In genomic region chr14:74505831-74506230, GRCh38 we compare ENCODE assay signal across 29 cellular contexts. TPM values are rescaled to one million over a fixed set of nuclear protein-coding genes. Genes with fewer than 3 reads are reported as not detected.
DNase-seq lines count a peak whose midpoint lies in the region; ATAC-seq and TF ChIP-seq lines count a peak whose summit lies in the region.
"Had no signal": no experiment of that assay in that cellular context is flagged by ENCODE, and none has a peak within 500 bp of the region (broad histone marks: within the 10 kb centered on the region; RNA-seq: fewer than 3 reads in every experiment).

No MANE protein-coding gene starts in this region.

- intact Hi-C loops in Right ventricle myocardium superior (cut with DNase I) (loop anchor here (10.0 kb wide), 1 partner anchor 99 kb away; no protein-coding TSS in a partner anchor), heart right ventricle (cut with DNase I) (loop anchor here in 2 of 10 donors (5.0 to 10.0 kb wide), 2 partner anchors 99 to 101 kb away; no protein-coding TSS in a partner anchor)
- intact Hi-C loops in activated CD4-positive, alpha-beta memory T cell treated with anti-CD3 and anti-CD28 coated beads for 36 hours (cut with micrococcal nuclease), result no loop called here

- H3K27ac Mint-ChIP-seq in memory B cell (peak overlapping the region; percentile 24), nephron progenitor cell (no peak overlapping the region)
- H3K27ac Mint-ChIP-seq in activated CD4-positive, alpha-beta memory T cell treated with anti-CD3 and anti-CD28 coated beads for 36 hours, result no peak overlapping the region
- H3K27ac Mint-ChIP-seq: activated CD4-positive, alpha-beta T cell treated with anti-CD3 and anti-CD28 coated beads for 36 hours; dendritic cell treated with granulocyte-macrophage colony-stimulating factor and Interleukin-4, amounts not matched to agents 40 ng/mL and 50 ng/mL, for 4 days; natural killer cell; stimulated activated naive CD8-positive, alpha-beta T cell treated with anti-CD3 and anti-CD28 coated beads, Interleukin-15, Interleukin-2, amounts not matched to agents 100 ng/mL and 50 ng/mL, for 24 hours had no signal

- peaks cover 18% of the 10 kb centered on the region for H3K4me1 Mint-ChIP-seq in memory B cell
- H3K4me1 Mint-ChIP-seq in nephron progenitor cell, result peaks cover 34% of the 10 kb centered on the region
- no peaks in the 10 kb centered on the region for H3K4me1 Mint-ChIP-seq in activated CD4-positive, alpha-beta memory T cell treated with anti-CD3 and anti-CD28 coated beads for 36 hours (ENCODE audit: low read depth)
- H3K4me1 Mint-ChIP-seq: activated CD4-positive, alpha-beta T cell treated with anti-CD3 and anti-CD28 coated beads for 36 hours had no signal

- ATAC-seq in Right ventricle myocardium superior (ENCODE audit: poor library complexity) (no peak), heart right ventricle (no peak), memory B cell (ENCODE audit: low read depth) (peak; percentile 34)
- ATAC-seq: foreskin keratinocyte, heart left ventricle, natural killer cell had no signal

- H3K27ac ChIP-seq in heart right ventricle (no peak overlapping the region), RWPE1 (peak overlapping the region; percentile 51)
- H3K27ac ChIP-seq: esophagus muscularis mucosa, foreskin keratinocyte, heart left ventricle, ovary, PC-9, skin epidermis, testis had no signal

- H3K9me3 Mint-ChIP-seq in memory B cell (no peaks in the 10 kb centered on the region), nephron progenitor cell (no peaks in the 10 kb centered on the region)
- H3K9me3 Mint-ChIP-seq in activated CD4-positive, alpha-beta memory T cell treated with anti-CD3 and anti-CD28 coated beads for 36 hours, result no peaks in the 10 kb centered on the region
- H3K9me3 Mint-ChIP-seq: central memory CD8-positive, alpha-beta T cell; dendritic cell treated with granulocyte-macrophage colony-stimulating factor and Interleukin-4, amounts not matched to agents 40 ng/mL and 50 ng/mL, for 4 days; natural killer cell; stimulated activated naive CD8-positive, alpha-beta T cell treated with anti-CD3 and anti-CD28 coated beads, Interleukin-15, Interleukin-2, amounts not matched to agents 100 ng/mL and 50 ng/mL, for 24 hours had no signal

- H3K9me3 ChIP-seq in heart right ventricle, result no peaks in the 10 kb centered on the region
- H3K9me3 ChIP-seq: esophagus muscularis mucosa, heart left ventricle, ovary, testis had no signal

- H3K27me3 ChIP-seq in heart right ventricle, result peaks cover 0 to 6% (median 0%) of the 10 kb centered on the region in 7 donors
- H3K27me3 ChIP-seq: esophagus muscularis mucosa, foreskin keratinocyte, heart left ventricle, ovary, testis had no signal

- CTCF ChIA-PET in RWPE1 (lab: Yijun Ruan, JAX), result no interaction called here
- CTCF ChIA-PET in activated CD4-positive, alpha-beta memory T cell treated with anti-CD3 and anti-CD28 coated beads for 36 hours (lab: Charles Lee), result interaction anchor here (0.6 kb wide), 1 partner anchor 48 kb away, joined by 5 read pairs; no protein-coding TSS in a partner anchor

- H3K27me3 Mint-ChIP-seq in memory B cell (peaks cover 4% of the 10 kb centered on the region), nephron progenitor cell (ENCODE audit: low read depth, poor library complexity) (peaks cover 3% of the 10 kb centered on the region)
- no peaks in the 10 kb centered on the region for H3K27me3 Mint-ChIP-seq in activated CD4-positive, alpha-beta memory T cell treated with anti-CD3 and anti-CD28 coated beads for 36 hours
- H3K27me3 Mint-ChIP-seq: activated CD4-positive, alpha-beta T cell treated with anti-CD3 and anti-CD28 coated beads for 36 hours; stimulated activated naive CD8-positive, alpha-beta T cell treated with anti-CD3 and anti-CD28 coated beads, Interleukin-15, Interleukin-2, amounts not matched to agents 100 ng/mL and 50 ng/mL, for 24 hours had no signal

- TF ChIP-seq CTCF in heart right ventricle (IDR thresholded peaks at IDR 0.05), result no peak
- no peak for TF ChIP-seq CTCF in RWPE1 (conservative IDR thresholded peaks at IDR 0.05; ENCODE audit: low read depth)
- TF ChIP-seq CTCF in nephron progenitor cell (IDR thresholded peaks at IDR 0.05), result no peak

- 85 to 92% methylated on average over 17 of the region's 17 CpGs for WGBS in heart right ventricle, 2 donors

- H3K4me3 Mint-ChIP-seq in memory B cell, result peak overlapping the region; percentile 47
- H3K4me3 Mint-ChIP-seq in nephron progenitor cell, result no peak overlapping the region
- no peak overlapping the region for H3K4me3 Mint-ChIP-seq in activated CD4-positive, alpha-beta memory T cell treated with anti-CD3 and anti-CD28 coated beads for 36 hours
- H3K4me3 Mint-ChIP-seq: activated CD4-positive, alpha-beta T cell treated with anti-CD3 and anti-CD28 coated beads for 36 hours; central memory CD8-positive, alpha-beta T cell; dendritic cell treated with granulocyte-macrophage colony-stimulating factor and Interleukin-4, amounts not matched to agents 40 ng/mL and 50 ng/mL, for 4 days; natural killer cell; stimulated activated naive CD8-positive, alpha-beta T cell treated with anti-CD3 and anti-CD28 coated beads, Interleukin-15, Interleukin-2, amounts not matched to agents 100 ng/mL and 50 ng/mL, for 24 hours had no signal

- DNase-seq in Right ventricle myocardium superior (peak; percentile 26), heart right ventricle (no peak), RWPE1 (ENCODE audit: low spot score) (no peak), memory B cell (ENCODE audit: low spot score in 2 of 2) (no peak), nephron progenitor cell (no peak), KG1 (lab: John Stamatoyannopoulos, UW) (no peak)
- no peak for DNase-seq in activated CD4-positive, alpha-beta memory T cell treated with anti-CD3 and anti-CD28 coated beads for 36 hours
- DNase-seq: activated CD4-positive, alpha-beta T cell treated with anti-CD3 and anti-CD28 coated beads for 36 hours; activated gamma-delta T cell; foreskin keratinocyte; HCEC 1CT; kidney; MV-4-11; natural killer cell; NCI-H1436 treated with DMSO at 0.1 percent for 48 hours; NCI-H2081 treated with DMSO at 0.1 percent for 48 hours; NCI-H226; NCI-H526 treated with DMSO at 0.1 percent for 48 hours; PC-9; SHP77 treated with DMSO at 0.1 percent for 48 hours; T-helper 2 cell; testis had no signal

- no peaks in the 10 kb centered on the region for H3K36me3 Mint-ChIP-seq in memory B cell
- no peaks in the 10 kb centered on the region for H3K36me3 Mint-ChIP-seq in nephron progenitor cell (ENCODE audit: low read depth)
- H3K36me3 Mint-ChIP-seq in activated CD4-positive, alpha-beta memory T cell treated with anti-CD3 and anti-CD28 coated beads for 36 hours, result no peaks in the 10 kb centered on the region
- H3K36me3 Mint-ChIP-seq: natural killer cell had no signal

- POLR2A ChIA-PET in RWPE1 (lab: Yijun Ruan, JAX; ENCODE audit: low non-redundant PET), result interaction anchor here (0.7 kb wide), 1 partner anchor 1556 kb away, joined by 3 read pairs; no protein-coding TSS in a partner anchor
- POLR2A ChIA-PET in activated CD4-positive, alpha-beta memory T cell treated with anti-CD3 and anti-CD28 coated beads for 36 hours (lab: Charles Lee), result no interaction called here

- H3K4me3 ChIP-seq in heart right ventricle, result no peak overlapping the region
- H3K4me3 ChIP-seq: esophagus muscularis mucosa, heart left ventricle, ovary, PC-9, skin epidermis, testis had no signal

- H3K4me1 ChIP-seq in heart right ventricle, result peaks cover 0 to 15% (median 0%) of the 10 kb centered on the region in 9 donors

- peaks cover 0 to 79% (median 1%) of the 10 kb centered on the region in 9 donors for H3K36me3 ChIP-seq in heart right ventricle
- H3K36me3 ChIP-seq: ovary had no signal

RNA-seq across cellular contexts. Expression of gene ISCA2, which starts 12.3 kb away (rescaled TPM):
- total RNA-seq in Right ventricle myocardium superior, result 38.3 TPM
- 10 to 100 TPM; 32.0 to 44.3 (median 40.3) TPM for total RNA-seq in heart right ventricle
- polyA plus RNA-seq in heart right ventricle, result 10 to 100 TPM; 20.6 to 32.1 TPM
- 10 to 100 TPM; 33.6 to 35.2 TPM for total RNA-seq in activated CD4-positive, alpha-beta memory T cell treated with anti-CD3 and anti-CD28 coated beads for 36 hours

RNA-seq across cellular contexts. Expression of gene NPC2, which starts 12.7 kb away (rescaled TPM):
- 75.8 TPM for total RNA-seq in Right ventricle myocardium superior
- total RNA-seq in heart right ventricle, result 100 to 1,000 TPM in 5 of 10 donors, 10 to 100 TPM in 5; 70.0 to 258 (median 96.0) TPM
- polyA plus RNA-seq in heart right ventricle, result 100 to 1,000 TPM; 130 to 148 TPM
- total RNA-seq in activated CD4-positive, alpha-beta memory T cell treated with anti-CD3 and anti-CD28 coated beads for 36 hours, result 10 to 100 TPM; 44.6 to 46.3 TPM
